Comparison of ENCODE assay signal across 8 cellular contexts in genomic region chr15:55290361-55291057, GRCh38. TPM values are rescaled to one million over a fixed set of nuclear protein-coding genes. Genes with fewer than 3 reads are reported as not detected.
A peak's percentile ranks its signal among the peaks of the same experiment; 100 is the strongest.
DNase-seq lines count a peak whose midpoint lies in the region; ATAC-seq and TF ChIP-seq lines count a peak whose summit lies in the region.

No MANE protein-coding gene starts in this region.

- H4K20me1 ChIP-seq in OCI-LY1 (ENCODE audit: insufficient read depth, low read length): no peaks in the 10 kb centered on the region

- H3K9ac ChIP-seq in HUES64 (ENCODE audit: low read depth, low read length): peak overlapping the region; percentile 74
- peak overlapping the region; percentile 77 for H3K9ac ChIP-seq in OCI-LY1 (ENCODE audit: low read length)
- H3K9ac ChIP-seq in mucosa of rectum (ENCODE audit: low read depth in 1 of 2, low read length in 2 of 2): peak overlapping the region; percentile 93 to 94

- peak; percentile 84 for ATAC-seq in GM21528 (IDR thresholded peaks at IDR 0.05; ENCODE audit: low FRiP score, unreplicated experiment)

- H3K79me2 ChIP-seq in OCI-LY1 (ENCODE audit: insufficient read depth, low read length): no peaks in the 10 kb centered on the region

- DNase-seq in DMS114 treated with DMSO at 0.1 percent for 48 hours (lab: John Stamatoyannopoulos, UW; ENCODE audit: unreplicated experiment) (peak; percentile 61), activated T-cell treated with anti-CD3 and anti-CD28 coated beads for 4 hours (peak; percentile 78), epithelial cell of prostate (ENCODE audit: low read depth, low spot score) (no peak)
- peak; percentile 90 for DNase-seq in stimulated activated CD8-positive, alpha-beta memory T cell treated with anti-CD3 and anti-CD28 coated beads, Interleukin-4, amount 100 ng/mL, for 48 hours

- no peaks in the 10 kb centered on the region for H3K36me3 ChIP-seq in HUES64 (ENCODE audit: insufficient read depth, low read length)
- H3K36me3 ChIP-seq in OCI-LY1 (ENCODE audit: insufficient read depth, low read length): no peaks in the 10 kb centered on the region
- no peaks in the 10 kb centered on the region for H3K36me3 ChIP-seq in mucosa of rectum (ENCODE audit: control insufficient read depth in 2 of 2, insufficient read depth in 2 of 2, low read length in 2 of 2)

- peak overlapping the region; percentile 78 for H3K4me2 ChIP-seq in OCI-LY1 (ENCODE audit: low read length)

- no peak overlapping the region for H2AFZ ChIP-seq in OCI-LY1 (ENCODE audit: low read length)

- peaks cover 12% of the 10 kb centered on the region for H3K27me3 ChIP-seq in HUES64 (ENCODE audit: insufficient read depth, low read length)
- no peaks in the 10 kb centered on the region for H3K27me3 ChIP-seq in OCI-LY1 (ENCODE audit: insufficient read depth, low read length)
- no peaks in the 10 kb centered on the region for H3K27me3 ChIP-seq in mucosa of rectum (ENCODE audit: control insufficient read depth in 2 of 2, insufficient read depth in 2 of 2, low read length in 2 of 2)

- H3K4me3 ChIP-seq in HUES64 (ENCODE audit: low read length): peak overlapping the region; percentile 84
- peak overlapping the region; percentile 82 for H3K4me3 ChIP-seq in OCI-LY1 (ENCODE audit: low read depth, low read length, poor library complexity, severe bottlenecking)
- peak overlapping the region; percentile 85 to 96 for H3K4me3 ChIP-seq in mucosa of rectum (ENCODE audit: low read length in 2 of 2)

- TF ChIP-seq CTCF in OCI-LY1 (IDR thresholded peaks at IDR 0.05; ENCODE audit: low read length): peak; percentile 94

- H3K4me1 ChIP-seq in HUES64 (ENCODE audit: insufficient read depth, low read length) (no peaks in the 10 kb centered on the region), OCI-LY1 (ENCODE audit: insufficient read depth, low read length, severe bottlenecking) (peaks cover 14% of the 10 kb centered on the region), mucosa of rectum (ENCODE audit: control insufficient read depth in 2 of 2, insufficient read depth in 2 of 2, low read length in 2 of 2) (peaks cover 6 to 11% of the 10 kb centered on the region in 2 donors)

- no peaks in the 10 kb centered on the region for H3F3A ChIP-seq in OCI-LY1 (ENCODE audit: insufficient read depth, low read length)

- H3K9me2 ChIP-seq in OCI-LY1 (ENCODE audit: low read depth, low read length): no peaks in the 10 kb centered on the region

- H3K27ac ChIP-seq in HUES64 (ENCODE audit: low read depth, low read length): peak overlapping the region; percentile 35; the same call in 1 of the 2 replicates
- peak overlapping the region; percentile 39 for H3K27ac ChIP-seq in OCI-LY1 (ENCODE audit: low read depth, low read length, poor library complexity, severe bottlenecking)
- peak overlapping the region; percentile 70 for H3K27ac ChIP-seq in epithelial cell of prostate
- H3K27ac ChIP-seq in mucosa of rectum (ENCODE audit: low read depth in 2 of 2, low read length in 2 of 2): peak overlapping the region; percentile 91 to 92

- WGBS in HUES64: 22% methylated on average over 22 of the region's 23 CpGs

- no peaks in the 10 kb centered on the region for H3K9me3 ChIP-seq in HUES64 (ENCODE audit: insufficient read depth, low read depth, low read length)
- no peaks in the 10 kb centered on the region for H3K9me3 ChIP-seq in OCI-LY1 (ENCODE audit: low read length)
- H3K9me3 ChIP-seq in mucosa of rectum (ENCODE audit: control insufficient read depth in 2 of 2, low read length in 2 of 2): no peaks in the 10 kb centered on the region

RNA-seq across cellular contexts. Expression of gene RAB27A, which starts 0.9 kb away (rescaled TPM):
- polyA plus RNA-seq in HUES64 (2013, experiment 1 of 2): 4.4 TPM
- 4.4 TPM for polyA plus RNA-seq in HUES64 (2013, experiment 2 of 2)

RNA-seq across cellular contexts. Expression of gene PIGBOS1, which starts 28.4 kb away (rescaled TPM):
- polyA plus RNA-seq in HUES64 (2013, experiment 1 of 2): 12.6 TPM
- 12.9 TPM for polyA plus RNA-seq in HUES64 (2013, experiment 2 of 2)

RNA-seq across cellular contexts. Expression of gene PIGB, which starts 28.5 kb away (rescaled TPM):
- 6.6 TPM for polyA plus RNA-seq in HUES64 (2013, experiment 1 of 2)
- 9.8 TPM for polyA plus RNA-seq in HUES64 (2013, experiment 2 of 2)

Comparison
In these comparisons a context has a peak if more than half of its experiments do, and no peak if none do; other contexts are left out.
1. H3K27ac ChIP-seq: peak in every context shown above with its lines; median percentile 92 in mucosa of rectum; 70 in epithelial cell of prostate; 39 in OCI-LY1; 35 in HUES64.